ENCODE assay signal across 8 cellular contexts in genomic region chr11:61293869-61294716, GRCh38. TPM values are rescaled to one million over a fixed set of nuclear protein-coding genes. Genes with fewer than 3 reads are reported as not detected.
DNase-seq lines count a peak whose midpoint lies in the region; ATAC-seq and TF ChIP-seq lines count a peak whose summit lies in the region.

No MANE protein-coding gene starts in this region.

- H3K4me2 ChIP-seq in BLaER1 treated with 17β-estradiol and CSF1 and Interleukin-3, amounts not matched to agents 10 nM and 100 nM, result peak overlapping the region; percentile 86 to 99 (median 95)
- H3K4me2 ChIP-seq in PC-9, result peak overlapping the region; percentile 79

- no peaks in the 10 kb centered on the region for H3K79me2 ChIP-seq in PC-9 (ENCODE audit: low read depth)

- H3K27me3 ChIP-seq in BLaER1 treated with 17β-estradiol and CSF1 and Interleukin-3, amounts not matched to agents 10 nM and 100 nM, result no peaks in the 10 kb centered on the region
- H3K27me3 ChIP-seq in PC-9 (ENCODE audit: insufficient read depth, low read depth), result peaks cover 14% of the 10 kb centered on the region; the same call in 1 of the 2 replicates

- H3K27ac ChIP-seq in BLaER1 treated with 17β-estradiol and CSF1 and Interleukin-3, amounts not matched to agents 10 nM and 100 nM, result peak overlapping the region; percentile 77 to 97 (median 93)
- H3K27ac ChIP-seq in PC-9, result no peak overlapping the region

- peak; percentile 36 for ATAC-seq in GM18907 (IDR thresholded peaks at IDR 0.05; ENCODE audit: unreplicated experiment)
- peak; percentile 24 for ATAC-seq in HG03175 (IDR thresholded peaks at IDR 0.05; ENCODE audit: unreplicated experiment)

- BruUV-seq in PC-9 (replicated peaks; lab: Mats Ljungman, UMichigan), result no TSS peak

- no peaks in the 10 kb centered on the region for H3K9me2 ChIP-seq in PC-9 (ENCODE audit: insufficient read depth)

- H2AFZ ChIP-seq in PC-9, result peak overlapping the region; percentile 74; the same call in 1 of the 2 replicates

- TF ChIP-seq CTCF in PC-9 (conservative IDR thresholded peaks at IDR 0.05) (no peak), astrocyte of the cerebellum (IDR thresholded peaks at IDR 0.05; ENCODE audit: low read depth, low read length, missing control alignments) (no peak)

- in situ Hi-C loops in astrocyte of the cerebellum (cut with HindIII; ENCODE audit: low sequenced_read_pairs), result no loop called here

- intact Hi-C loops in PC-9 (cut with micrococcal nuclease; ENCODE audit: unreplicated experiment), result no loop called here

- POLR2A ChIA-PET in PC-9 (lab: Charles Lee; ENCODE audit: unreplicated experiment), result interaction anchor here (0.6 kb wide), 1 partner anchor 15 kb away, joined by 3 read pairs; no protein-coding TSS in a partner anchor

- peaks cover 2 to 51% (median 37%) of the 10 kb centered on the region in 11 experiments for H3K36me3 ChIP-seq in BLaER1 treated with 17β-estradiol and CSF1 and Interleukin-3, amounts not matched to agents 10 nM and 100 nM
- H3K36me3 ChIP-seq in PC-9 (ENCODE audit: low read depth), result no peaks in the 10 kb centered on the region; the same call in 1 of the 2 replicates

- H3K4me1 ChIP-seq in BLaER1 treated with 17β-estradiol and CSF1 and Interleukin-3, amounts not matched to agents 10 nM and 100 nM, result peaks cover 62 to 80% (median 71%) of the 10 kb centered on the region in 10 experiments
- no peaks in the 10 kb centered on the region for H3K4me1 ChIP-seq in PC-9 (replicated peaks; ENCODE audit: insufficient read depth)

- peak overlapping the region; percentile 65 to 90 (median 80) for H3K4me3 ChIP-seq in BLaER1 treated with 17β-estradiol and CSF1 and Interleukin-3, amounts not matched to agents 10 nM and 100 nM
- H3K4me3 ChIP-seq in PC-9, result peak overlapping the region; percentile 45
- peak overlapping the region; percentile 43 for H3K4me3 ChIP-seq in astrocyte of the cerebellum (ENCODE audit: low read depth, low read length)

- DNase-seq in PC-9, result peak in 1 of 2 experiments; percentile 25
- DNase-seq in astrocyte of the cerebellum (ENCODE audit: low read depth), result no peak
- DNase-seq in iPS-NIHi11 (ENCODE audit: low spot score), result peak; percentile 64
- DNase-seq in stimulated activated CD4-positive, alpha-beta T cell treated with anti-CD3 and anti-CD28 coated beads, Interleukin-12 subunit alpha, Interleukin-12 subunit beta, amount 100 ng/mL, for 4 hours, result peak; percentile 50
- no peak for DNase-seq in NOMO-1 treated with dmso at 0.1 percent for 144 hours (lab: John Stamatoyannopoulos, UW; ENCODE audit: unreplicated experiment)

- peak overlapping the region; percentile 89 to 98 (median 91) for H3K9ac ChIP-seq in BLaER1 treated with 17β-estradiol and CSF1 and Interleukin-3, amounts not matched to agents 10 nM and 100 nM

- no peaks in the 10 kb centered on the region for H3K9me3 ChIP-seq in BLaER1 treated with 17β-estradiol and CSF1 and Interleukin-3, amounts not matched to agents 10 nM and 100 nM (replicated peaks in 1 of 11)
- no peaks in the 10 kb centered on the region for H3K9me3 ChIP-seq in PC-9 (ENCODE audit: insufficient read depth, low read depth)

- H4K20me1 ChIP-seq in BLaER1 treated with 17β-estradiol and CSF1 and Interleukin-3, amounts not matched to agents 10 nM and 100 nM, result peaks cover 0 to 61% (median 40%) of the 10 kb centered on the region in 11 experiments; a peak in 17 of 22 replicates
- H4K20me1 ChIP-seq in PC-9 (ENCODE audit: insufficient read depth), result 0 out of 2 replicates have a peak, but pooled peaks cover 4% of the 10 kb centered on the region

- H3F3A ChIP-seq in PC-9 (ENCODE audit: insufficient read depth, low read depth), result peaks cover 13% of the 10 kb centered on the region; the same call in 1 of the 2 replicates

- CTCF ChIA-PET in PC-9 (lab: Charles Lee), result no interaction called here

RNA-seq across cellular contexts. Expression of gene VWCE, which starts 1.0 kb away (rescaled TPM):
- total RNA-seq in PC-9 (2021), result 0.41 and 1.4 TPM in 2 replicates

RNA-seq across cellular contexts. Expression of gene DDB1, which starts 38.8 kb away (rescaled TPM):
- total RNA-seq in PC-9 (2021), result 302 and 305 TPM in 2 replicates

RNA-seq across cellular contexts. Expression of gene TKFC, which starts 38.9 kb away (rescaled TPM):
- 168 and 258 TPM in 2 replicates for total RNA-seq in PC-9 (2021)

RNA-seq across cellular contexts. Expression of gene PGA5, which starts 53.1 kb away (rescaled TPM):
- total RNA-seq in PC-9 (2021), result not detected in 2 replicates

Comparison
In these comparisons a context has a peak if more than half of its experiments do, and no peak if none do; other contexts are left out.
1. DNase-seq: peak in iPS-NIHi11 (single experiment) and stimulated activated CD4-positive, alpha-beta T cell treated with anti-CD3 and anti-CD28 coated beads, Interleukin-12 subunit alpha, Interleukin-12 subunit beta, amount 100 ng/mL, for 4 hours (single experiment); none in astrocyte of the cerebellum (single experiment) and NOMO-1 treated with dmso at 0.1 percent for 144 hours (single experiment).
2. Peak in every context shown above with its lines, with median percentiles within 50 percentile points of each other: H3K4me3 ChIP-seq.